In the genomic region with DNA sequence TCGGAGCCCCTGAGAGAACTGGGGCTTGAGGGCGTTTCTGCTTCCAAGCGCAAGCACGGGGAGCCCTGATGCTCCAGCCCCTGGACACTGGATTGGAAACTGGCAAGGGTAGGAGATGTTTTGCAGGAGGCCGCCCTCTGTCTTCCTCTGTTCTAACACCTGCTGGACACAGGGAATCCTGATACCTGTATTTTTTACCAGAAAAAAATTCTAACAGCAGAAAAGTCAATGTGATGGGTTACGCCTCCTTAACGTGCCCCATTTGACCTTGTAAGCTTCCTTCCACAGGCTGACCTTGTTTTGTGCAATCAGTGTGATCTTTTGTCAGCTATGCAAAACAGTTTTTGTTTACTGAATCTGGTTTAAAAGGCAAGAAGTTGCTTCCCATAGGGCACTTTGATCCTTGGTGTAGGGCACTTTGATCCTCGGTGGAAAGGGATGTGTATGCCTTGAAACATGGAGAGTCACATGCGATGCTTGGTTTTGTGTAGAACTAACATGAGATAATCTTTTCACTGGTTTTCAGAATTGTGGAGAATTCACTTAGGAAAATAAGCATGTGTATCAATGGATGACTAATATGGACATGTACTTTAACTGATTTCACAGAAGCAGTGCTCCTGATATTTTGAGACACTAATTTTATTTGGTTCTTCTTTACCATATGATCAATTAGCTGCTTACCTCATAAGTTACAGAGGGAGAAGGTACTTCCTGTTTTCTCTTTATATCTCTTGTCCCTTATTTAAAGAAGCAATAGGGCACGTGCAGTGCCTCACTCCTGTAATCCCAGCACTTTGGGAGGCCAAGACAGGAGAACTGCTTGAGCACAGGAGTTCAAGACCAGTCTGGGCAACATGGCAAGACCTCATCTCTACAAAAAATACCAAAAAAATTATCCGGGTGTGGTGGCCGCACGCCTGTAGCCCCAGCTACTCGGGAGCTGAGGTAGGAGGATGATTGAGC, we compare ENCODE assay signal across 8 cellular contexts. TPM values are rescaled to one million over a fixed set of nuclear protein-coding genes. Genes with fewer than 3 reads are reported as not detected.
DNase-seq lines count a peak whose midpoint lies in the region; ATAC-seq and TF ChIP-seq lines count a peak whose summit lies in the region.

No MANE protein-coding gene starts in this region.

- in situ Hi-C loops in T47D (cut with HindIII; ENCODE audit: low pct_unique_long_range_greater_than_20kb, low sequenced_read_pairs), result no loop called here

- no peaks in the 10 kb centered on the region for H3K36me3 Mint-ChIP-seq in type B pancreatic cell

- DNase-seq in DMS53 (lab: John Stamatoyannopoulos, UW), result peak; percentile 26
- no peak for DNase-seq in DMS53 treated with DMSO at 0.1 percent for 48 hours (lab: John Stamatoyannopoulos, UW; ENCODE audit: unreplicated experiment)
- DNase-seq in T47D (ENCODE audit: low read depth in 1 of 2, low spot score in 1 of 2), result peak; percentile 15 to 16
- no peak for DNase-seq in left lobe of liver (ENCODE audit: low spot score)
- no peak for DNase-seq in type B pancreatic cell (ENCODE audit: extremely low spot score, unreplicated experiment)
- no peak for DNase-seq in stimulated activated CD4-positive, alpha-beta T cell treated with anti-CD3 and anti-CD28 coated beads, Interleukin-4, amount 100 ng/mL, for 4 hours
- DNase-seq in GDM1 (lab: John Stamatoyannopoulos, UW), result no peak
- no peak for DNase-seq in NCI-H82 (lab: John Stamatoyannopoulos, UW)

- H3K27ac Mint-ChIP-seq in type B pancreatic cell, result no peak overlapping the region

- no peak for TF ChIP-seq CTCF in type B pancreatic cell (conservative IDR thresholded peaks at IDR 0.05)

- peak overlapping the region; percentile 76 for H3K4me3 Mint-ChIP-seq in type B pancreatic cell

- peaks cover 10% of the 10 kb centered on the region for H3K4me1 Mint-ChIP-seq in type B pancreatic cell (ENCODE audit: unreplicated experiment)

- H3K9me3 Mint-ChIP-seq in type B pancreatic cell, result no peaks in the 10 kb centered on the region

- H3K27me3 Mint-ChIP-seq in type B pancreatic cell, result peaks cover 3% of the 10 kb centered on the region

- peak; percentile 52 for ATAC-seq in left lobe of liver

RNA-seq across cellular contexts. Expression of gene MAP3K4, which starts 59.9 kb away (rescaled TPM):
- total RNA-seq in left lobe of liver (11.2 TPM), type B pancreatic cell (ENCODE audit: low replicate concordance) (39.1 and 51.6 TPM in 2 replicates)

Comparison
In these comparisons a context has a peak if more than half of its experiments do, and no peak if none do; other contexts are left out.
1. DNase-seq: peak in DMS53 (single experiment) and T47D (2 of 2); none in DMS53 treated with DMSO at 0.1 percent for 48 hours (single experiment), left lobe of liver (single experiment), type B pancreatic cell (single experiment), stimulated activated CD4-positive, alpha-beta T cell treated with anti-CD3 and anti-CD28 coated beads, Interleukin-4, amount 100 ng/mL, for 4 hours (0 of 2), GDM1 (single experiment) and NCI-H82 (single experiment).